In genomic region chr1:59394706-59395417, GRCh38 we compare ENCODE assay signal across 20 cellular contexts.
A peak's percentile ranks its signal among the peaks of the same experiment; 100 is the strongest.
DNase-seq lines count a peak whose midpoint lies in the region; ATAC-seq, FAIRE-seq and TF ChIP-seq lines count a peak whose summit lies in the region.
"Had no signal": no experiment of that assay in that cellular context is flagged by ENCODE, and none has a peak within 500 bp of the region (broad histone marks: within the 10 kb centered on the region; RNA-seq: fewer than 3 reads in every experiment).

No MANE protein-coding gene starts in this region.

- no peak for TF ChIP-seq CTCF in K562 (IDR thresholded peaks at IDR 0.05 in 2 of 3, conservative IDR thresholded peaks at IDR 0.05 in 1 of 3; ENCODE audit: insufficient read depth in 2 of 3, low read depth in 1 of 3, low read length in 3 of 3)
- no peak for TF ChIP-seq CTCF in nephron (IDR thresholded peaks at IDR 0.05; ENCODE audit: unreplicated experiment in 3 of 3)
- no peak for TF ChIP-seq CTCF in CD14-positive monocyte (IDR thresholded peaks at IDR 0.05)
- TF ChIP-seq CTCF in endodermal cell (conservative IDR thresholded peaks at IDR 0.05): no peak

- intact Hi-C loops in K562 (cut with micrococcal nuclease): no loop called here
- intact Hi-C loops in CD14-positive monocyte (cut with micrococcal nuclease): no loop called here

- H3K36me3 ChIP-seq in KOPT-K1 (ENCODE audit: insufficient read depth, low read length) (no peaks in the 10 kb centered on the region), K562 (ENCODE audit: control insufficient read depth, insufficient read depth, low read length) (no peaks in the 10 kb centered on the region), subcutaneous abdominal adipose tissue (ENCODE audit: control insufficient read depth in 5 of 5, insufficient read depth in 5 of 5, low read length in 5 of 5) (no peaks in the 10 kb centered on the region), endodermal cell (ENCODE audit: control insufficient read depth, insufficient read depth, low read length) (no peaks in the 10 kb centered on the region)
- H3K36me3 ChIP-seq: adrenal gland, neutrophil, thyroid gland had no signal

- H3K9me1 ChIP-seq in K562 (ENCODE audit: control insufficient read depth, insufficient read depth, low read length): no peaks in the 10 kb centered on the region

- DNase-seq in K562 (ENCODE audit: extremely low read depth in 1 of 4, low spot score in 3 of 4) (peak in 1 of 4 experiments; percentile 23), KG1 (lab: John Stamatoyannopoulos, UW) (no peak), CD14-positive monocyte (ENCODE audit: low spot score) (no peak), endodermal cell (no peak)
- DNase-seq: activated gamma-delta T cell; adrenal gland; effector CD4-positive, alpha-beta T cell; GOT3; mucosa of descending colon; NCI-H1694 treated with DMSO at 0.1 percent for 48 hours; NCI-H69; thyroid gland had no signal

- FAIRE-seq in K562 (lab: Jason Lieb, UNC): no peak
- FAIRE-seq: GM12878, GM19239 had no signal

- H2AFZ ChIP-seq in K562 (ENCODE audit: low read depth, low read length): no peak overlapping the region

- H3K4me1 ChIP-seq in K562 (replicated peaks in 1 of 2; ENCODE audit: control insufficient read depth in 2 of 2, insufficient read depth in 2 of 2, low read length in 2 of 2): peaks cover 0 to 39% of the 10 kb centered on the region in 2 experiments; a peak in 3 of 5 replicates
- H3K4me1 ChIP-seq in subcutaneous abdominal adipose tissue (ENCODE audit: control insufficient read depth in 5 of 5, insufficient read depth in 5 of 5, low read length in 5 of 5): peaks cover 0 to 26% (median 22%) of the 10 kb centered on the region in 5 donors
- H3K4me1 ChIP-seq in endodermal cell (ENCODE audit: control insufficient read depth, insufficient read depth, low read length): peaks cover 10% of the 10 kb centered on the region

- H3K9ac ChIP-seq in K562 (ENCODE audit: insufficient read depth in 1 of 2, low read depth in 2 of 2, low read length in 2 of 2): no peak overlapping the region
- H3K9ac ChIP-seq in subcutaneous abdominal adipose tissue (ENCODE audit: low read length in 5 of 5): no peak overlapping the region
- H3K9ac ChIP-seq in endodermal cell (ENCODE audit: extremely low read depth, low read length, poor library complexity, severe bottlenecking): no peak overlapping the region

- no peaks in the 10 kb centered on the region for H3K9me3 ChIP-seq in KOPT-K1 (ENCODE audit: insufficient read depth, low read length, poor library complexity, severe bottlenecking)
- no peaks in the 10 kb centered on the region for H3K9me3 ChIP-seq in K562 (replicated peaks; ENCODE audit: control insufficient read depth, insufficient read depth, low read depth, low read length)
- no peaks in the 10 kb centered on the region for H3K9me3 ChIP-seq in subcutaneous abdominal adipose tissue (ENCODE audit: control insufficient read depth in 5 of 5, low read length in 5 of 5)
- no peaks in the 10 kb centered on the region for H3K9me3 ChIP-seq in endodermal cell (ENCODE audit: control insufficient read depth, low read length)
- H3K9me3 ChIP-seq: adrenal gland, mucosa of descending colon, neutrophil, thyroid gland had no signal

- no peaks in the 10 kb centered on the region for H3K27me3 Mint-ChIP-seq in nephron (ENCODE audit: low read depth)
- H3K27me3 Mint-ChIP-seq in CD14-positive monocyte (ENCODE audit: low read depth in 3 of 3): peaks cover 0 to 1% (median 0%) of the 10 kb centered on the region in 3 donors
- H3K27me3 Mint-ChIP-seq in endodermal cell (ENCODE audit: insufficient read depth): no peaks in the 10 kb centered on the region
- H3K27me3 Mint-ChIP-seq: central memory CD8-positive, alpha-beta T cell had no signal

- H3K4me3 Mint-ChIP-seq in nephron (peak overlapping the region in 1 of 3 experiments; percentile 16), CD14-positive monocyte (no peak overlapping the region), endodermal cell (no peak overlapping the region)
- H3K4me3 Mint-ChIP-seq: central memory CD8-positive, alpha-beta T cell had no signal

- TF ChIP-seq RAD21 in K562 (CRISPR knock-in tag; conservative IDR thresholded peaks at IDR 0.05 in 1 of 2, IDR thresholded peaks at IDR 0.05 in 1 of 2): no peak

- peaks cover 65% of the 10 kb centered on the region for H3K4me1 Mint-ChIP-seq in nephron
- H3K4me1 Mint-ChIP-seq in CD14-positive monocyte: peaks cover 4% of the 10 kb centered on the region
- peaks cover 40% of the 10 kb centered on the region for H3K4me1 Mint-ChIP-seq in endodermal cell

- WGBS in K562 (ENCODE audit: insufficient coverage, low coverage, missing lambda C conversion rate): 16% methylated on average over 6 of the region's 6 CpGs
- WGBS in endodermal cell (ENCODE audit: insufficient coverage in 1 of 2, insufficient read length in 1 of 2), 2 experiments: 87% methylated on average over 5 of the region's 6 CpGs; no CpG with 5 or more reads in 1 of the 2 experiments

- ATAC-seq in K562: no peak
- no peak for ATAC-seq in GM18861 (IDR thresholded peaks at IDR 0.05; ENCODE audit: unreplicated experiment)
- ATAC-seq: GM12878, mucosa of descending colon had no signal

- TF ChIP-seq EP300 in K562 (IDR thresholded peaks at IDR 0.05; ENCODE audit: low read length): no peak

- H3K4me2 ChIP-seq in K562 (ENCODE audit: insufficient read depth, low read length): no peak overlapping the region

- in situ Hi-C loops in K562 (cut with MboI): no loop called here

- H4K20me1 ChIP-seq in K562 (replicated peaks; ENCODE audit: control insufficient read depth, insufficient read depth, low read length): no peaks in the 10 kb centered on the region

- no TSS peak for BruUV-seq in K562 (replicated peaks; lab: Mats Ljungman, UMichigan)

- CTCF ChIA-PET in K562 (lab: Yijun Ruan, JAX; ENCODE audit: low intra/inter-chr PET ratio): interaction anchor here (0.6 kb wide), 1 partner anchor 305 kb away, joined by 4 read pairs; no protein-coding TSS in a partner anchor

- no peaks in the 10 kb centered on the region for H3K27me3 ChIP-seq in K562 (ENCODE audit: control insufficient read depth in 2 of 2, insufficient read depth in 2 of 2, low read length in 2 of 2)
- no peaks in the 10 kb centered on the region for H3K27me3 ChIP-seq in subcutaneous abdominal adipose tissue (ENCODE audit: control insufficient read depth in 5 of 5, insufficient read depth in 4 of 5, low read length in 5 of 5)
- H3K27me3 ChIP-seq in endodermal cell (ENCODE audit: control insufficient read depth, insufficient read depth, low read length, poor library complexity, severe bottlenecking): no peaks in the 10 kb centered on the region
- H3K27me3 ChIP-seq: adrenal gland, neutrophil, thyroid gland had no signal

- H3K27ac Mint-ChIP-seq in nephron: peak overlapping the region; percentile 97 to 99 (median 98)
- no peak overlapping the region for H3K27ac Mint-ChIP-seq in CD14-positive monocyte
- no peak overlapping the region for H3K27ac Mint-ChIP-seq in endodermal cell

- H3K36me3 Mint-ChIP-seq in nephron (ENCODE audit: low read depth): no peaks in the 10 kb centered on the region
- no peaks in the 10 kb centered on the region for H3K36me3 Mint-ChIP-seq in CD14-positive monocyte
- no peaks in the 10 kb centered on the region for H3K36me3 Mint-ChIP-seq in endodermal cell (ENCODE audit: low read depth)

- no peaks in the 10 kb centered on the region for H3K9me3 Mint-ChIP-seq in nephron
- H3K9me3 Mint-ChIP-seq in CD14-positive monocyte: no peaks in the 10 kb centered on the region
- no peaks in the 10 kb centered on the region for H3K9me3 Mint-ChIP-seq in endodermal cell
- H3K9me3 Mint-ChIP-seq: central memory CD8-positive, alpha-beta T cell had no signal

- H3K79me2 ChIP-seq in K562 (ENCODE audit: control insufficient read depth, insufficient read depth, low read length): no peaks in the 10 kb centered on the region

- POLR2A ChIA-PET in K562 (lab: Yijun Ruan, JAX): interaction anchor here (0.6 kb wide), 1 partner anchor 855 kb away, joined by 3 read pairs; no protein-coding TSS in a partner anchor

- peak overlapping the region; percentile 27 for H3K27ac ChIP-seq in KOPT-K1 (ENCODE audit: low read depth, low read length, poor library complexity, severe bottlenecking)
- no peak overlapping the region for H3K27ac ChIP-seq in K562 (ENCODE audit: extremely low read depth, low read depth, low read length)
- H3K27ac ChIP-seq in subcutaneous abdominal adipose tissue (ENCODE audit: low read depth, low read length): peak overlapping the region; percentile 84
- no peak overlapping the region for H3K27ac ChIP-seq in endodermal cell (ENCODE audit: low read depth, low read length)
- H3K27ac ChIP-seq: neutrophil had no signal

- no peak for TF ChIP-seq POLR2A in K562 (conservative IDR thresholded peaks at IDR 0.05)

- H3K4me3 ChIP-seq in K562 (no peak overlapping the region), subcutaneous abdominal adipose tissue (ENCODE audit: low read depth in 1 of 5, low read length in 5 of 5) (no peak overlapping the region), endodermal cell (ENCODE audit: low read length) (no peak overlapping the region)
- H3K4me3 ChIP-seq: adrenal gland, GM12878, mucosa of descending colon, thyroid gland had no signal

TF ChIP-seq in K562, 482 proteins besides CTCF, POLR2A, EP300 and RAD21:
- no peak for TF ChIP-seq TSC22D4 (tag; IDR thresholded peaks at IDR 0.05)
- peak; percentile 16 for TF ChIP-seq MEIS2 (IDR thresholded peaks at IDR 0.05; ENCODE audit: partially characterized antibody)
- TF ChIP-seq, protein P1, sequence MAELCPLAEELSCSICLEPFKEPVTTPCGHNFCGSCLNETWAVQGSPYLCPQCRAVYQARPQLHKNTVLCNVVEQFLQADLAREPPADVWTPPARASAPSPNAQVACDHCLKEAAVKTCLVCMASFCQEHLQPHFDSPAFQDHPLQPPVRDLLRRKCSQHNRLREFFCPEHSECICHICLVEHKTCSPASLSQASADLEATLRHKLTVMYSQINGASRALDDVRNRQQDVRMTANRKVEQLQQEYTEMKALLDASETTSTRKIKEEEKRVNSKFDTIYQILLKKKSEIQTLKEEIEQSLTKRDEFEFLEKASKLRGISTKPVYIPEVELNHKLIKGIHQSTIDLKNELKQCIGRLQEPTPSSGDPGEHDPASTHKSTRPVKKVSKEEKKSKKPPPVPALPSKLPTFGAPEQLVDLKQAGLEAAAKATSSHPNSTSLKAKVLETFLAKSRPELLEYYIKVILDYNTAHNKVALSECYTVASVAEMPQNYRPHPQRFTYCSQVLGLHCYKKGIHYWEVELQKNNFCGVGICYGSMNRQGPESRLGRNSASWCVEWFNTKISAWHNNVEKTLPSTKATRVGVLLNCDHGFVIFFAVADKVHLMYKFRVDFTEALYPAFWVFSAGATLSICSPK (IDR thresholded peaks at IDR 0.05; ENCODE audit: borderline replicate concordance): no peak
TF ChIP-seq in K562: peak in this region for 1.

Comparison
In these comparisons a context has a peak if more than half of its experiments do, and no peak if none do; other contexts are left out.
1. H3K27ac ChIP-seq: peak in KOPT-K1 (single experiment) and subcutaneous abdominal adipose tissue (single experiment); none in K562 (single experiment) and endodermal cell (single experiment).
2. H3K27ac Mint-ChIP-seq: peak in nephron (3 of 3); none in CD14-positive monocyte (0 of 7) and endodermal cell (single experiment).